ENCODE assay signal across 1 cellular context in genomic region chr2:20822535-20823490, GRCh38.
A peak's percentile ranks its signal among the peaks of the same experiment; 100 is the strongest.
TF ChIP-seq lines count a peak whose summit lies in the region.

LDAH (minus strand) TSS chr2:20823101; CDS start chr2:20801463, 21,638 bp downstream.

TF ChIP-seq in K562, 482 proteins besides CTCF, POLR2A, EP300 and RAD21 (continued from another document and continues in another):
- TF ChIP-seq FOXP4 (CRISPR knock-in tag; IDR thresholded peaks at IDR 0.05; ENCODE audit: borderline replicate concordance) (peak; percentile 87; the same call in 1 of the 2 replicates), ZNF764 (CRISPR knock-in tag; IDR thresholded peaks at IDR 0.05; ENCODE audit: low read depth) (no peak), CXXC5 (CRISPR knock-in tag; IDR thresholded peaks at IDR 0.05) (peak; percentile 59), ZNF584 (CRISPR knock-in tag; IDR thresholded peaks at IDR 0.05; ENCODE audit: low read depth) (no peak), ARID1B (IDR thresholded peaks at IDR 0.05) (peak; percentile 11; the same call in 1 of the 2 replicates), ZNF57 (CRISPR knock-in tag; IDR thresholded peaks at IDR 0.05) (no peak), BRD9 (IDR thresholded peaks at IDR 0.05; ENCODE audit: low read depth, partially characterized antibody) (no peak), KDM5B (IDR thresholded peaks at IDR 0.05; ENCODE audit: insufficient replicate concordance, low read depth, low read length) (peak; percentile 80), SNIP1 (IDR thresholded peaks at IDR 0.05; ENCODE audit: low read depth) (no peak), FOXK1 (CRISPR knock-in tag; IDR thresholded peaks at IDR 0.05; ENCODE audit: borderline replicate concordance) (peak; percentile 81; the same call in 1 of the 2 replicates), AFF1 (IDR thresholded peaks at IDR 0.05; ENCODE audit: low read depth in 1 of 2, partially characterized antibody in 2 of 2) (peak; percentile 63 to 77), ZNF507 (tag; conservative IDR thresholded peaks at IDR 0.05) (no peak), ZBTB40 (IDR thresholded peaks at IDR 0.05) (peak; percentile 93), ZBTB40 (CRISPR knock-in tag; IDR thresholded peaks at IDR 0.05) (no peak), SIX5 (IDR thresholded peaks at IDR 0.05; ENCODE audit: borderline replicate concordance in 1 of 2, insufficient read depth in 1 of 2, low read depth in 1 of 2, low read length in 2 of 2) (peak in 1 of 2 experiments; percentile 6; a peak in 1 of 4 replicates), ZNF232 (CRISPR knock-in tag; IDR thresholded peaks at IDR 0.05) (peak; percentile 76), ZNF740 (CRISPR knock-in tag; IDR thresholded peaks at IDR 0.05) (peak; percentile 97), ZNF740 (tag; IDR thresholded peaks at IDR 0.05) (peak in 1 of 2 experiments; percentile 90; a peak in 2 of 4 replicates), HEY1 (CRISPR knock-in tag; IDR thresholded peaks at IDR 0.05; ENCODE audit: borderline replicate concordance) (no peak), MEF2A (IDR thresholded peaks at IDR 0.05; ENCODE audit: control insufficient read depth, low read depth, low read length) (no peak), JUNB (CRISPR knock-in tag; conservative IDR thresholded peaks at IDR 0.05) (peak; percentile 56; the same call in 1 of the 2 replicates), E2F5 (CRISPR knock-in tag; IDR thresholded peaks at IDR 0.05) (peak; percentile 53; the same call in 1 of the 2 replicates), ATF3 (IDR thresholded peaks at IDR 0.05) (peak; percentile 92), ATF3 (CRISPR knock-in tag; conservative IDR thresholded peaks at IDR 0.05) (no peak), ZNF830 (CRISPR knock-in tag; IDR thresholded peaks at IDR 0.05) (no peak), VEZF1 (CRISPR knock-in tag; IDR thresholded peaks at IDR 0.05) (peak; percentile 96), ZBTB49 (CRISPR knock-in tag; IDR thresholded peaks at IDR 0.05; ENCODE audit: borderline replicate concordance) (0 out of 2 replicates have a peak, but pooled peaks have one; percentile 82), ZNF24 (IDR thresholded peaks at IDR 0.05) (no peak), NR2C1 (IDR thresholded peaks at IDR 0.05) (peak; percentile 70; the same call in 1 of the 2 replicates), NR2C1 (tag; IDR thresholded peaks at IDR 0.05) (peak; percentile 80), CCNT2 (IDR thresholded peaks at IDR 0.05; ENCODE audit: borderline replicate concordance, extremely low read depth, insufficient read length, low read depth, low read length) (peak; percentile 56), GATAD2B (IDR thresholded peaks at IDR 0.05; ENCODE audit: borderline replicate concordance) (peak; percentile 46; the same call in 1 of the 2 replicates)
